ENCODE assay signal across 11 cellular contexts in genomic region chr20:17835941-17836861, GRCh38.
DNase-seq lines count a peak whose midpoint lies in the region; ATAC-seq and TF ChIP-seq lines count a peak whose summit lies in the region.
"Had no signal": no experiment of that assay in that cellular context is flagged by ENCODE, and none has a peak within 500 bp of the region (broad histone marks: within the 10 kb centered on the region; RNA-seq: fewer than 3 reads in every experiment).

No MANE protein-coding gene starts in this region.

- peak; percentile 49 for DNase-seq in ELR (ENCODE audit: low read depth)
- peak; percentile 93 to 99 for DNase-seq in cardiac fibroblast (ENCODE audit: low read depth in 2 of 2)
- no peak for DNase-seq in left lobe of liver (ENCODE audit: low spot score)
- DNase-seq in NCI-H69 (lab: John Stamatoyannopoulos, UW), result no peak
- DNase-seq in NCI-H187 treated with DMSO at 0.1 percent for 48 hours (lab: John Stamatoyannopoulos, UW), result no peak
- DNase-seq in stimulated activated naive B cell treated with anti-CD40 and anti-IgM and Interleukin-4, amounts not matched to agents 10 μg/mL and 1 μg/mL and 100 μg/mL, for 72 hours, result no peak
- DNase-seq: DMS79 treated with DMSO at 0.1 percent for 48 hours, nucleus accumbens had no signal

- no peaks in the 10 kb centered on the region for H3K27me3 Mint-ChIP-seq in stimulated activated naive B cell treated with anti-CD40 and anti-IgM and Interleukin-4, amounts not matched to agents 10 μg/mL and 1 μg/mL and 100 μg/mL, for 72 hours
- H3K27me3 Mint-ChIP-seq: stimulated activated memory B cell treated with anti-CD40 and anti-IgM and Interleukin-4, amounts not matched to agents 10 μg/mL and 1 μg/mL and 100 μg/mL, for 72 hours had no signal

- ATAC-seq in left lobe of liver, result peak; percentile 14
- no peak for ATAC-seq in HG03280 (IDR thresholded peaks at IDR 0.05; ENCODE audit: unreplicated experiment)
- ATAC-seq in stimulated activated naive B cell treated with anti-CD40 and anti-IgM and Interleukin-4, amounts not matched to agents 10 μg/mL and 1 μg/mL and 100 μg/mL, for 72 hours (replicated peaks), result no peak
- ATAC-seq: stimulated activated memory B cell treated with anti-CD40 and anti-IgM and Interleukin-4, amounts not matched to agents 10 μg/mL and 1 μg/mL and 100 μg/mL, for 72 hours had no signal

- no peaks in the 10 kb centered on the region for H3K9me3 Mint-ChIP-seq in stimulated activated naive B cell treated with anti-CD40 and anti-IgM and Interleukin-4, amounts not matched to agents 10 μg/mL and 1 μg/mL and 100 μg/mL, for 72 hours
- H3K9me3 Mint-ChIP-seq: stimulated activated memory B cell treated with anti-CD40 and anti-IgM and Interleukin-4, amounts not matched to agents 10 μg/mL and 1 μg/mL and 100 μg/mL, for 72 hours had no signal

- no peak for TF ChIP-seq CTCF in cardiac fibroblast (IDR thresholded peaks at IDR 0.05; ENCODE audit: low read depth, low read length)

- H3K36me3 Mint-ChIP-seq in stimulated activated naive B cell treated with anti-CD40 and anti-IgM and Interleukin-4, amounts not matched to agents 10 μg/mL and 1 μg/mL and 100 μg/mL, for 72 hours, result no peaks in the 10 kb centered on the region
- H3K36me3 Mint-ChIP-seq: stimulated activated memory B cell treated with anti-CD40 and anti-IgM and Interleukin-4, amounts not matched to agents 10 μg/mL and 1 μg/mL and 100 μg/mL, for 72 hours had no signal

- H3K4me1 Mint-ChIP-seq in stimulated activated naive B cell treated with anti-CD40 and anti-IgM and Interleukin-4, amounts not matched to agents 10 μg/mL and 1 μg/mL and 100 μg/mL, for 72 hours, result peaks cover 5 to 16% of the 10 kb centered on the region in 2 donors
- H3K4me1 Mint-ChIP-seq: stimulated activated memory B cell treated with anti-CD40 and anti-IgM and Interleukin-4, amounts not matched to agents 10 μg/mL and 1 μg/mL and 100 μg/mL, for 72 hours had no signal

- H3K4me3 Mint-ChIP-seq in stimulated activated naive B cell treated with anti-CD40 and anti-IgM and Interleukin-4, amounts not matched to agents 10 μg/mL and 1 μg/mL and 100 μg/mL, for 72 hours, result no peak overlapping the region
- H3K4me3 Mint-ChIP-seq: stimulated activated memory B cell treated with anti-CD40 and anti-IgM and Interleukin-4, amounts not matched to agents 10 μg/mL and 1 μg/mL and 100 μg/mL, for 72 hours had no signal

- H3K4me3 ChIP-seq in cardiac fibroblast (replicated peaks in 1 of 2; ENCODE audit: low read depth in 2 of 2, low read length in 2 of 2) (peak overlapping the region in 1 of 2 donors; percentile 3), skin epidermis (no peak overlapping the region)

- H3K27ac Mint-ChIP-seq in stimulated activated naive B cell treated with anti-CD40 and anti-IgM and Interleukin-4, amounts not matched to agents 10 μg/mL and 1 μg/mL and 100 μg/mL, for 72 hours, result no peak overlapping the region
- H3K27ac Mint-ChIP-seq: stimulated activated memory B cell treated with anti-CD40 and anti-IgM and Interleukin-4, amounts not matched to agents 10 μg/mL and 1 μg/mL and 100 μg/mL, for 72 hours had no signal

- peak overlapping the region in 20 of 21 experiments; percentile 42 to 91 (median 78) for H3K27ac ChIP-seq in skin epidermis

Comparison
In these comparisons a context has a peak if more than half of its experiments do, and no peak if none do; other contexts are left out.
1. DNase-seq: peak in ELR (single experiment) and cardiac fibroblast (2 of 2); none in left lobe of liver (single experiment), NCI-H69 (single experiment), NCI-H187 treated with DMSO at 0.1 percent for 48 hours (single experiment) and stimulated activated naive B cell treated with anti-CD40 and anti-IgM and Interleukin-4, amounts not matched to agents 10 μg/mL and 1 μg/mL and 100 μg/mL, for 72 hours (single experiment).